In the genomic region with DNA sequence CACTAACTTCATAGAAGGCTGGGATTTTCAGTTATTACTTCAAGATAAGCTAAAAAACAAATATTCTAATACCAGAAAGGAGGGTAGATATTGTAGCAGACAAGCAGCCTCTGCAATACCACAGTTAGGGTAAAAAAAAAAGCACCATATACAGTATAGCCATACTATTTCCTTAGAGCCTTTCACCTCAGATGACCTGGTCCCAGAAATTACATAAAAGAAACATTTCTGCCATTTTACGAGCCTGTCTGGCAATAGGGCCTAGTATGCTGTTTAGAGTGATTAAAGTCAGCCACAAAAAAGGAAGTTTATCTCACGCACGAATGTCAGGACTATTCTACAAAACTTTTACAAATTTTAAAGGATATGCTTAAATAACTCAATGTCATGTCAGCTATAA, we compare ENCODE assay signal across 20 cellular contexts.
DNase-seq lines count a peak whose midpoint lies in the region; ATAC-seq and TF ChIP-seq lines count a peak whose summit lies in the region.
"Had no signal": no experiment of that assay in that cellular context is flagged by ENCODE, and none has a peak within 500 bp of the region (broad histone marks: within the 10 kb centered on the region; RNA-seq: fewer than 3 reads in every experiment).

No MANE protein-coding gene starts in this region.

- H3K27ac ChIP-seq in HCT116 (ENCODE audit: low read depth, low read length) (no peak overlapping the region), SK-N-MC (peak overlapping the region; percentile 32; the same call in 1 of the 2 replicates), dorsolateral prefrontal cortex (no peak overlapping the region)
- H3K27ac ChIP-seq: A549, Peyer's patch, SJSA1 had no signal

- H3K4me2 ChIP-seq in HCT116 (ENCODE audit: low read length) = no peak overlapping the region
- H3K4me2 ChIP-seq: A549 had no signal

- TF ChIP-seq RAD21 in HCT116 (IDR thresholded peaks at IDR 0.05; ENCODE audit: low read depth) = no peak

- H3K36me3 ChIP-seq in HCT116 (ENCODE audit: control insufficient read depth in 1 of 2, insufficient read depth in 2 of 2, low read length in 2 of 2) (no peaks in the 10 kb centered on the region), SK-N-MC (ENCODE audit: insufficient read depth, low read length) (no peaks in the 10 kb centered on the region)
- H3K36me3 ChIP-seq: BE2C, Peyer's patch, SJSA1 had no signal

- RAD21 ChIA-PET in HCT116 (lab: Charles Lee; ENCODE audit: low non-redundant PET in 1 of 2, low total read pairs in 2 of 2, uncharacterized antibody in 2 of 2, unreplicated experiment in 2 of 2) = no interaction called here

- no peak for TF ChIP-seq POLR2A in HCT116 (IDR thresholded peaks at IDR 0.05; ENCODE audit: borderline replicate concordance, extremely low read depth, insufficient read depth, insufficient read length)
- no peak for TF ChIP-seq POLR2A in NB4 (IDR thresholded peaks at IDR 0.05; ENCODE audit: extremely low read depth, insufficient read length)

- no peak overlapping the region for H3K9ac ChIP-seq in HCT116 (ENCODE audit: low read length)
- H3K9ac ChIP-seq in SK-N-MC (ENCODE audit: insufficient read length) = no peak overlapping the region

- H3K4me3 ChIP-seq in HCT116 (replicated peaks in 1 of 2; ENCODE audit: low read depth in 1 of 2, low read length in 2 of 2) (no peak overlapping the region), NB4 (ENCODE audit: low read depth, low read length) (no peak overlapping the region), SK-N-MC (no peak overlapping the region), dorsolateral prefrontal cortex (no peak overlapping the region)
- H3K4me3 ChIP-seq: A549, GM12878, Peyer's patch, SJSA1 had no signal

- H4K20me1 ChIP-seq in HCT116 (ENCODE audit: insufficient read depth) = no peaks in the 10 kb centered on the region; the same call in 1 of the 2 replicates

- H3K9me3 ChIP-seq in HCT116 (ENCODE audit: control insufficient read depth in 1 of 2, insufficient read depth in 1 of 2, low read depth in 1 of 2, low read length in 2 of 2) = no peaks in the 10 kb centered on the region
- no peaks in the 10 kb centered on the region; the same call in 1 of the 2 replicates for H3K9me3 ChIP-seq in SK-N-MC (ENCODE audit: low read depth, low read length)
- H3K9me3 ChIP-seq: A549, BE2C, Peyer's patch, SJSA1 had no signal

- DNase-seq in GF-D8 (lab: John Stamatoyannopoulos, UW) (peak; percentile 47), HCT116 (ENCODE audit: low read depth, low spot score) (no peak), NB4 (ENCODE audit: low read depth) (peak; percentile 86), SK-N-MC (ENCODE audit: low read depth, low spot score) (no peak), dorsolateral prefrontal cortex (no peak), kidney tubule cell (ENCODE audit: low spot score) (no peak), HUDEP-2 (lab: John Stamatoyannopoulos, UW; ENCODE audit: unreplicated experiment in 76 of 76) (no peak)
- DNase-seq in activated naive CD4-positive, alpha-beta T cell treated with Interleukin-2 at 50 U/mL for 16 hours = no peak
- DNase-seq: BE2C, DMS79, H9, NCI-H1105, NCI-H1694 treated with DMSO at 0.1 percent for 48 hours, NCI-H2081 treated with DMSO at 0.1 percent for 48 hours, NCI-H2171 treated with DMSO at 0.1 percent for 48 hours, NCI-H526 treated with DMSO at 0.1 percent for 48 hours, Peyer's patch had no signal

- 0 out of 2 replicates have a peak, but pooled peaks cover 3% of the 10 kb centered on the region for H3K9me2 ChIP-seq in HCT116 (ENCODE audit: insufficient read depth)

- H2AFZ ChIP-seq in HCT116 (ENCODE audit: low read depth, low read length, poor library complexity, severe bottlenecking) = peak overlapping the region; percentile 35

- H3K79me2 ChIP-seq in HCT116 (ENCODE audit: insufficient read depth, low read length) = no peaks in the 10 kb centered on the region

- ATAC-seq in HCT116 = no peak
- ATAC-seq: A549, GM12878 had no signal

- H3K27me3 ChIP-seq in HCT116 (ENCODE audit: insufficient read depth, low read length) (no peaks in the 10 kb centered on the region), dorsolateral prefrontal cortex (no peaks in the 10 kb centered on the region)
- H3K27me3 ChIP-seq: BE2C, Peyer's patch, SJSA1 had no signal

- intact Hi-C loops in HCT116 (cut with micrococcal nuclease) (no loop called here), dorsolateral prefrontal cortex (cut with DNase I) (no loop called here)

- CTCF ChIA-PET in HCT116 (lab: Charles Lee) = no interaction called here

- no peaks in the 10 kb centered on the region for H3K4me1 ChIP-seq in HCT116 (ENCODE audit: control insufficient read depth in 1 of 2, insufficient read depth in 2 of 2, low read length in 2 of 2)
- H3K4me1 ChIP-seq: A549, Peyer's patch, SJSA1 had no signal

- POLR2A ChIA-PET in HCT116 (lab: Charles Lee) = no interaction called here

- no TSS peak for BruUV-seq in HCT116 (replicated peaks; lab: Mats Ljungman, UMichigan)

- TF ChIP-seq CTCF in HCT116 (IDR thresholded peaks at IDR 0.05 in 2 of 3, conservative IDR thresholded peaks at IDR 0.05 in 1 of 3; ENCODE audit: borderline replicate concordance in 1 of 3, insufficient read depth in 1 of 3, low read depth in 2 of 3, low read length in 2 of 3) (no peak), NB4 (IDR thresholded peaks at IDR 0.05; ENCODE audit: low read depth, low read length) (no peak), dorsolateral prefrontal cortex (IDR thresholded peaks at IDR 0.05 in 54 of 56, conservative IDR thresholded peaks at IDR 0.05 in 2 of 56; ENCODE audit: low read depth in 1 of 56, partially characterized antibody in 56 of 56) (no peak)

TF ChIP-seq in HCT116, 20 proteins besides CTCF, POLR2A, EP300 and RAD21:
- TF ChIP-seq ELF1 (IDR thresholded peaks at IDR 0.05; ENCODE audit: borderline replicate concordance, low read depth) (no peak), ZNF274 (IDR thresholded peaks at IDR 0.05; ENCODE audit: low read depth, low read length) (no peak), FOSL1 (IDR thresholded peaks at IDR 0.05; ENCODE audit: low read depth) (no peak), TCF7L2 (IDR thresholded peaks at IDR 0.05; ENCODE audit: borderline replicate concordance, extremely low read depth, insufficient read depth, insufficient read length) (no peak), EZH2phosphoT487 (IDR thresholded peaks at IDR 0.05; ENCODE audit: borderline replicate concordance) (no peak), EGR1 (IDR thresholded peaks at IDR 0.05; ENCODE audit: low read depth) (no peak), YY1 (IDR thresholded peaks at IDR 0.05; ENCODE audit: extremely low read depth, insufficient replicate concordance, low read depth, low read length) (no peak), SP1 (IDR thresholded peaks at IDR 0.05; ENCODE audit: low read depth) (no peak), JUND (IDR thresholded peaks at IDR 0.05) (no peak), EZH2 (IDR thresholded peaks at IDR 0.05) (no peak)
- TF ChIP-seq, protein P1, sequence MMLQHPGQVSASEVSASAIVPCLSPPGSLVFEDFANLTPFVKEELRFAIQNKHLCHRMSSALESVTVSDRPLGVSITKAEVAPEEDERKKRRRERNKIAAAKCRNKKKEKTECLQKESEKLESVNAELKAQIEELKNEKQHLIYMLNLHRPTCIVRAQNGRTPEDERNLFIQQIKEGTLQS (IDR thresholded peaks at IDR 0.05) = no peak
- TF ChIP-seq, protein P2, sequence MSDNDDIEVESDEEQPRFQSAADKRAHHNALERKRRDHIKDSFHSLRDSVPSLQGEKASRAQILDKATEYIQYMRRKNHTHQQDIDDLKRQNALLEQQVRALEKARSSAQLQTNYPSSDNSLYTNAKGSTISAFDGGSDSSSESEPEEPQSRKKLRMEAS (IDR thresholded peaks at IDR 0.05) = no peak
- TF ChIP-seq, protein P3, sequence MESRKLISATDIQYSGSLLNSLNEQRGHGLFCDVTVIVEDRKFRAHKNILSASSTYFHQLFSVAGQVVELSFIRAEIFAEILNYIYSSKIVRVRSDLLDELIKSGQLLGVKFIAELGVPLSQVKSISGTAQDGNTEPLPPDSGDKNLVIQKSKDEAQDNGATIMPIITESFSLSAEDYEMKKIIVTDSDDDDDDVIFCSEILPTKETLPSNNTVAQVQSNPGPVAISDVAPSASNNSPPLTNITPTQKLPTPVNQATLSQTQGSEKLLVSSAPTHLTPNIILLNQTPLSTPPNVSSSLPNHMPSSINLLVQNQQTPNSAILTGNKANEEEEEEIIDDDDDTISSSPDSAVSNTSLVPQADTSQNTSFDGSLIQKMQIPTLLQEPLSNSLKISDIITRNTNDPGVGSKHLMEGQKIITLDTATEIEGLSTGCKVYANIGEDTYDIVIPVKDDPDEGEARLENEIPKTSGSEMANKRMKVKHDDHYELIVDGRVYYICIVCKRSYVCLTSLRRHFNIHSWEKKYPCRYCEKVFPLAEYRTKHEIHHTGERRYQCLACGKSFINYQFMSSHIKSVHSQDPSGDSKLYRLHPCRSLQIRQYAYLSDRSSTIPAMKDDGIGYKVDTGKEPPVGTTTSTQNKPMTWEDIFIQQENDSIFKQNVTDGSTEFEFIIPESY (IDR thresholded peaks at IDR 0.05; ENCODE audit: extremely low read depth, insufficient replicate concordance, low read length) = no peak

Comparison
In these comparisons a context has a peak if more than half of its experiments do, and no peak if none do; other contexts are left out.
1. DNase-seq: peak in GF-D8 (single experiment) and NB4 (single experiment); none in HCT116 (single experiment), SK-N-MC (single experiment), dorsolateral prefrontal cortex (0 of 10), kidney tubule cell (single experiment), activated naive CD4-positive, alpha-beta T cell treated with Interleukin-2 at 50 U/mL for 16 hours (single experiment) and HUDEP-2 (0 of 76).